In the genomic region with DNA sequence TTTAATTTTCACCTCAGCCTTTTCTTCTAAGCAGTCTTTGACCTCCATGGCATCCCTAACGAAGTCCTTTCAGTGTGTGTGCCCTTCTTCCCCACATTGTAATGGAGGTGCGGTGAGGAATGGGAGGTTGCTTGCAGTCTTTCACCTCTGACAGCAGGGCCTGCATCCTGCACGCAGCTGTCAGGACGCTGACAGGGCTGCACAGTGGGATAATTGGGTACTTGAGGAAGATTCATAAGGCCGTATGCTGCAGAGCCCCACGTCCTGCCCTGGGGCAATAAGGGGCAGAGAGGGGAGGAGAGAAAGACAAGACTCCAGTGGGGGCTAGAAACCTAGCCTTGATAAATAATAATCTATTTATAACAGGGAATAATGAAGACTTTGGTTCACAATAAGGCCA, we compare ENCODE assay signal across 24 cellular contexts.
"Had no signal": no experiment of that assay in that cellular context is flagged by ENCODE, and none has a peak within 500 bp of the region (broad histone marks: within the 10 kb centered on the region; RNA-seq: fewer than 3 reads in every experiment).

No MANE protein-coding gene starts in this region.

- H3K4me3 ChIP-seq: colonic mucosa, esophagus squamous epithelium, gastrocnemius medialis, ovary, prostate gland, thoracic aorta, vagina had no signal

- H3K9me3 ChIP-seq: colonic mucosa, esophagus squamous epithelium, gastrocnemius medialis, neutrophil, ovary, prostate gland, thoracic aorta, vagina had no signal

- H3K27me3 ChIP-seq: colonic mucosa, esophagus squamous epithelium, gastrocnemius medialis, neutrophil, ovary, vagina had no signal

- H3K36me3 ChIP-seq: colonic mucosa, esophagus squamous epithelium, gastrocnemius medialis, neutrophil, ovary, prostate gland, thoracic aorta, vagina had no signal

- ATAC-seq: activated T-cell treated with anti-CD3 and anti-CD28 coated beads, Interleukin-2, amount 50 U/mL, for 72 hours; gastrocnemius medialis; left ventricle myocardium superior; natural killer cell had no signal

- H3K27ac ChIP-seq: colonic mucosa, esophagus squamous epithelium, gastrocnemius medialis, neutrophil, ovary, prostate gland, thoracic aorta, vagina had no signal

- DNase-seq: activated CD4-positive, alpha-beta memory T cell treated with anti-CD3 and anti-CD28 coated beads for 36 hours; activated CD4-positive, alpha-beta T cell treated with anti-CD3 and anti-CD28 coated beads for 48 hours; activated CD4-positive, CD25-positive, alpha-beta regulatory T cell; activated effector memory CD4-positive, alpha-beta T cell treated with Interleukin-2 at 50 U/mL for 16 hours; activated naive CD4-positive, alpha-beta T cell treated with anti-CD3 and anti-CD28 coated beads for 36 hours; activated naive CD8-positive, alpha-beta T cell treated with anti-CD3 and anti-CD28 coated beads, Interleukin-2, amount 10 ng/mL, durations not matched to agents 7 days and 5 days; activated T-cell treated with anti-CD3 and anti-CD28 coated beads, Interleukin-2, amount 50 U/mL, for 72 hours; amniotic stem cell; colonic mucosa; esophagus squamous epithelium; gastrocnemius medialis; head of caudate nucleus; hypothalamus; left ventricle myocardium superior; mammary epithelial cell; midbrain; natural killer cell; ovary; stimulated activated CD4-positive, alpha-beta T cell treated with anti-CD3 and anti-CD28 coated beads, Interleukin-4, amount 100 ng/mL, for 1 hour; stimulated activated naive CD4-positive, alpha-beta T cell had no signal
